In the genomic region with DNA sequence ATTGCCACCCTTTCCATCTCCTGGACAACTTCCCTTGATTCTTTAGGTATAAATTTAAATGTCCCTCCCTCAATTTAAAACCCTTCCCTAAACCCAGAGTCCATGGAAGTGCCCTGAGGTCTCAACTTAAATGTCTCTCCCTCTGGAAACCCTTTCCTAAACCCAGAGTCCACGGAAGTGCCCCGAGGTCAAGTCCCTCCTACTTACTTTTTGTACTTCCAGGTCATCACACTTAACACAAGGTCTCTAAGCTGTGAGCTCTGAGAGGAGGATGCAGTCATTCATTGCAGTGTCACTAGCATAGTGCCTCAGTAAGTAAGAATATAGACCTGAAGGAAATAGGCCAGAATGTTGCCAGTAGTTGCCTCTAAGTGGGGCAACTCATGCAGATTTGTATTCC, we compare ENCODE assay signal across 9 cellular contexts.
"Had no signal": no experiment of that assay in that cellular context is flagged by ENCODE, and none has a peak within 500 bp of the region (broad histone marks: within the 10 kb centered on the region; RNA-seq: fewer than 3 reads in every experiment).

No MANE protein-coding gene starts in this region.

- H3K4me3 Mint-ChIP-seq: HFFc6 had no signal

- H3K9me3 ChIP-seq: HAP-1 had no signal

- H3K4me1 ChIP-seq: HAP-1 had no signal

- H2AFZ ChIP-seq: GM23248 had no signal

- H3K27ac Mint-ChIP-seq: HFFc6 had no signal

- H3K9ac ChIP-seq: GM23248 had no signal

- H3K27ac ChIP-seq: GM23248 had no signal

- ATAC-seq: HCT116 had no signal

- FAIRE-seq: HTR-8/SVneo had no signal

- H3K9me3 Mint-ChIP-seq: HFFc6 had no signal

- DNase-seq: GM23248, GOT3, H7, HFFc6, IMR-90, KBM-7 had no signal

- H3K36me3 ChIP-seq: HAP-1 had no signal

- H3K4me3 ChIP-seq: GM23248, HAP-1 had no signal
